3 cellular contexts compared by ENCODE assay signal in genomic region chr3:72571638-72572114, GRCh38.
A peak's percentile ranks its signal among the peaks of the same experiment; 100 is the strongest.
TF ChIP-seq lines count a peak whose summit lies in the region.

No MANE protein-coding gene starts in this region.

TF ChIP-seq in IMR-90, 13 proteins besides CTCF, POLR2A, EP300 and RAD21:
- TF ChIP-seq FOS (IDR thresholded peaks at IDR 0.05; ENCODE audit: low read depth, low read length), result no peak
- no peak for TF ChIP-seq ELK1 (IDR thresholded peaks at IDR 0.05; ENCODE audit: borderline replicate concordance, low read depth, low read length)
- no peak for TF ChIP-seq MAFK (IDR thresholded peaks at IDR 0.05; ENCODE audit: low read depth, low read length)
- no peak for TF ChIP-seq RFX5 (IDR thresholded peaks at IDR 0.05; ENCODE audit: low read depth, low read length)
- TF ChIP-seq SMC3 (IDR thresholded peaks at IDR 0.05; ENCODE audit: low read depth, low read length), result no peak
- no peak for TF ChIP-seq MXI1 (IDR thresholded peaks at IDR 0.05; ENCODE audit: borderline replicate concordance, low read depth, low read length)
- no peak for TF ChIP-seq MAZ (IDR thresholded peaks at IDR 0.05; ENCODE audit: borderline replicate concordance, low read depth, low read length)
- no peak for TF ChIP-seq BHLHE40 (IDR thresholded peaks at IDR 0.05; ENCODE audit: low read depth, low read length)
- no peak for TF ChIP-seq USF2 (IDR thresholded peaks at IDR 0.05; ENCODE audit: low read depth, low read length)
- TF ChIP-seq CHD1 (IDR thresholded peaks at IDR 0.05; ENCODE audit: low read depth, low read length), result no peak
- no peak for TF ChIP-seq CEBPB (IDR thresholded peaks at IDR 0.05; ENCODE audit: low read depth, low read length)
- no peak for TF ChIP-seq RCOR1 (IDR thresholded peaks at IDR 0.05; ENCODE audit: insufficient replicate concordance, low read length)
- TF ChIP-seq NFE2L2 (IDR thresholded peaks at IDR 0.05; ENCODE audit: low read depth, low read length), result no peak

TF ChIP-seq in H1, 55 proteins besides CTCF, POLR2A, EP300 and RAD21:
- no peak for TF ChIP-seq SRF (IDR thresholded peaks at IDR 0.05; ENCODE audit: low read depth, low read length)
- no peak for TF ChIP-seq TBP (IDR thresholded peaks at IDR 0.05; ENCODE audit: low read depth, low read length)
- no peak for TF ChIP-seq SIX5 (IDR thresholded peaks at IDR 0.05; ENCODE audit: low read depth, low read length)

TF ChIP-seq in liver, 16 proteins besides CTCF, POLR2A, EP300 and RAD21:
- peak; percentile 16 to 42 for TF ChIP-seq HNF4A (conservative IDR thresholded peaks at IDR 0.05)
- peak; percentile 23 for TF ChIP-seq TAF1 (conservative IDR thresholded peaks at IDR 0.05)
- TF ChIP-seq SP1 (IDR thresholded peaks at IDR 0.05), result peak; percentile 67
- no peak for TF ChIP-seq REST (IDR thresholded peaks at IDR 0.05)
- TF ChIP-seq JUND (IDR thresholded peaks at IDR 0.05), result no peak
- TF ChIP-seq, protein P1, sequence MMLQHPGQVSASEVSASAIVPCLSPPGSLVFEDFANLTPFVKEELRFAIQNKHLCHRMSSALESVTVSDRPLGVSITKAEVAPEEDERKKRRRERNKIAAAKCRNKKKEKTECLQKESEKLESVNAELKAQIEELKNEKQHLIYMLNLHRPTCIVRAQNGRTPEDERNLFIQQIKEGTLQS (IDR thresholded peaks at IDR 0.05), result no peak
- TF ChIP-seq MAX (IDR thresholded peaks at IDR 0.05), result no peak
- TF ChIP-seq RXRA (IDR thresholded peaks at IDR 0.05), result peak; percentile 13 to 39
- no peak for TF ChIP-seq NR2F2 (IDR thresholded peaks at IDR 0.05)
- TF ChIP-seq HNF4G (IDR thresholded peaks at IDR 0.05), result no peak
- TF ChIP-seq, protein P2, sequence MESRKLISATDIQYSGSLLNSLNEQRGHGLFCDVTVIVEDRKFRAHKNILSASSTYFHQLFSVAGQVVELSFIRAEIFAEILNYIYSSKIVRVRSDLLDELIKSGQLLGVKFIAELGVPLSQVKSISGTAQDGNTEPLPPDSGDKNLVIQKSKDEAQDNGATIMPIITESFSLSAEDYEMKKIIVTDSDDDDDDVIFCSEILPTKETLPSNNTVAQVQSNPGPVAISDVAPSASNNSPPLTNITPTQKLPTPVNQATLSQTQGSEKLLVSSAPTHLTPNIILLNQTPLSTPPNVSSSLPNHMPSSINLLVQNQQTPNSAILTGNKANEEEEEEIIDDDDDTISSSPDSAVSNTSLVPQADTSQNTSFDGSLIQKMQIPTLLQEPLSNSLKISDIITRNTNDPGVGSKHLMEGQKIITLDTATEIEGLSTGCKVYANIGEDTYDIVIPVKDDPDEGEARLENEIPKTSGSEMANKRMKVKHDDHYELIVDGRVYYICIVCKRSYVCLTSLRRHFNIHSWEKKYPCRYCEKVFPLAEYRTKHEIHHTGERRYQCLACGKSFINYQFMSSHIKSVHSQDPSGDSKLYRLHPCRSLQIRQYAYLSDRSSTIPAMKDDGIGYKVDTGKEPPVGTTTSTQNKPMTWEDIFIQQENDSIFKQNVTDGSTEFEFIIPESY (IDR thresholded peaks at IDR 0.05), result no peak
- TF ChIP-seq GABPA (IDR thresholded peaks at IDR 0.05 in 1 of 2, conservative IDR thresholded peaks at IDR 0.05 in 1 of 2), result peak in 1 of 2 donors; percentile 42
- TF ChIP-seq FOXA2 (IDR thresholded peaks at IDR 0.05), result peak; percentile 52
- TF ChIP-seq YY1 (IDR thresholded peaks at IDR 0.05), result no peak
- peak; percentile 35 to 61 for TF ChIP-seq EGR1 (IDR thresholded peaks at IDR 0.05; ENCODE audit: low read depth in 2 of 2)
- TF ChIP-seq FOXA1 (IDR thresholded peaks at IDR 0.05), result peak; percentile 6
TF ChIP-seq in liver: peak in this region for 8.
